ENCODE assay signal across 18 cellular contexts in the genomic region with DNA sequence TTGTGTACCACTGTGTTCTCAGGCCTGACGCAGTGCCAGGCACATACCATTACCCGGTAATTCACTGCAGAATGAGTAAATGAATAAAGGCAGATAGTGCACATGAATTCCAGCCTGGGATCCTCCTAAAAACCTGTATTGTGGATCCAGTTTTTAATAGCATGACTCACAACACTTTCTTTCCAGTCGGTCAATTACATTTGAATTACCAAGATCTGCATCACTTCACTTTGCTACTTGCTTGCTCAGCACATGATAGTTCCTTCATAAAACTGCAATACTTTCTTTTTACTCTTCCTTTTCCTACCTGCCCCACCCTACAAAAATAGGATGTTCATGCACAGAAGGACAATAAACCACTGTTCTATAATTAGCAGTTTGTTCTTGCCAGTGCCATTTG.
A peak's percentile ranks its signal among the peaks of the same experiment; 100 is the strongest.
DNase-seq lines count a peak whose midpoint lies in the region; ATAC-seq and TF ChIP-seq lines count a peak whose summit lies in the region.
"Had no signal": no experiment of that assay in that cellular context is flagged by ENCODE, and none has a peak within 500 bp of the region (broad histone marks: within the 10 kb centered on the region; RNA-seq: fewer than 3 reads in every experiment).

No MANE protein-coding gene starts in this region.

- H3K14ac ChIP-seq in H9 (ENCODE audit: insufficient read depth, low read length), result no peak overlapping the region

- no peaks in the 10 kb centered on the region for H3K79me2 ChIP-seq in H9 (ENCODE audit: insufficient read depth, low read length)

- no peak overlapping the region for H2BK120ac ChIP-seq in H9 (ENCODE audit: low read depth, low read length, poor library complexity, severe bottlenecking)

- H3K9me3 Mint-ChIP-seq in H9, result no peaks in the 10 kb centered on the region
- peaks cover 4% of the 10 kb centered on the region for H3K9me3 Mint-ChIP-seq in activated T-cell treated with anti-CD3 and anti-CD28 coated beads, Interleukin-2, amount 50 U/mL, for 24 hours

- TF ChIP-seq CTCF in H9 (conservative IDR thresholded peaks at IDR 0.05), result no peak
- TF ChIP-seq CTCF in mucosa of descending colon (IDR thresholded peaks at IDR 0.05), result no peak
- no peak for TF ChIP-seq CTCF in GM20000 (IDR thresholded peaks at IDR 0.05; ENCODE audit: extremely low read depth, missing control alignments)

- H3K27me3 Mint-ChIP-seq in H9 (ENCODE audit: low read depth), result no peaks in the 10 kb centered on the region
- no peaks in the 10 kb centered on the region for H3K27me3 Mint-ChIP-seq in activated T-cell treated with anti-CD3 and anti-CD28 coated beads, Interleukin-2, amount 50 U/mL, for 24 hours
- H3K27me3 Mint-ChIP-seq: activated naive CD8-positive, alpha-beta T cell had no signal

- H3K9me3 ChIP-seq in BLaER1 (peaks cover 17% of the 10 kb centered on the region), H9 (ENCODE audit: control insufficient read depth, low read depth, low read length) (no peaks in the 10 kb centered on the region), esophagus (ENCODE audit: control insufficient read depth in 2 of 2, insufficient read depth in 1 of 2, low read depth in 1 of 2, low read length in 1 of 2) (no peaks in the 10 kb centered on the region), mucosa of descending colon (no peaks in the 10 kb centered on the region)
- H3K9me3 ChIP-seq: tibial nerve had no signal

- no peak overlapping the region; a peak in 1 of 5 replicates for H3K4me3 Mint-ChIP-seq in H9
- no peak overlapping the region for H3K4me3 Mint-ChIP-seq in activated T-cell treated with anti-CD3 and anti-CD28 coated beads, Interleukin-2, amount 50 U/mL, for 24 hours
- H3K4me3 Mint-ChIP-seq: activated naive CD8-positive, alpha-beta T cell had no signal

- H2AFZ ChIP-seq in H9 (ENCODE audit: low read length), result no peak overlapping the region
- H2AFZ ChIP-seq: PC-9 had no signal

- H3T11ph ChIP-seq in H9 (ENCODE audit: low read length), result no peak overlapping the region

- H3K27ac Mint-ChIP-seq in H9, result peak overlapping the region; percentile 2 to 88 (median 6); a peak in 3 of 7 replicates
- H3K27ac Mint-ChIP-seq in activated T-cell treated with anti-CD3 and anti-CD28 coated beads, Interleukin-2, amount 50 U/mL, for 24 hours, result no peak overlapping the region
- H3K27ac Mint-ChIP-seq: activated naive CD8-positive, alpha-beta T cell had no signal

- H4K8ac ChIP-seq in H9 (replicated peaks; ENCODE audit: insufficient read length, low read depth, low read length), result no peak overlapping the region

- peaks cover 3% of the 10 kb centered on the region for H3K79me1 ChIP-seq in H9 (ENCODE audit: insufficient read depth, low read depth, low read length, poor library complexity, severe bottlenecking)

- no peak for DNase-seq in H9
- no peak for DNase-seq in mucosa of descending colon
- DNase-seq in activated T-cell treated with anti-CD3 and anti-CD28 coated beads, Interleukin-2, amount 50 U/mL, for 24 hours, result no peak
- no peak for DNase-seq in GM20000 (ENCODE audit: low spot score)
- DNase-seq in NCI-H82 treated with DMSO at 0.1 percent for 48 hours (lab: John Stamatoyannopoulos, UW; ENCODE audit: unreplicated experiment), result no peak
- DNase-seq: NCI-H526; PC-9; stimulated activated CD4-positive, alpha-beta T cell treated with anti-CD3 and anti-CD28 coated beads, Interleukin-1b, Interleukin-23, amount 100 ng/mL, for 48 hours; stimulated activated naive CD4-positive, alpha-beta T cell treated with Interleukin-2 at 50 U/mL for 16 hours; T-helper 9 cell had no signal

- H3K36me3 Mint-ChIP-seq in H9 (ENCODE audit: insufficient read depth in 1 of 3, low read depth in 3 of 3), result peaks cover 2 to 6% (median 6%) of the 10 kb centered on the region in 3 experiments; a peak in 3 of 7 replicates
- no peaks in the 10 kb centered on the region for H3K36me3 Mint-ChIP-seq in activated T-cell treated with anti-CD3 and anti-CD28 coated beads, Interleukin-2, amount 50 U/mL, for 24 hours (ENCODE audit: low read depth)
- H3K36me3 Mint-ChIP-seq: activated naive CD8-positive, alpha-beta T cell had no signal

- ATAC-seq in mucosa of descending colon, result peak; percentile 62
- ATAC-seq in GM18868 (IDR thresholded peaks at IDR 0.05; ENCODE audit: unreplicated experiment), result no peak
- ATAC-seq: activated CD4-positive, CD25-positive, alpha-beta regulatory T cell treated with anti-CD3 and anti-CD28 coated beads, Interleukin-2, amount 50 U/mL, for 24 hours had no signal

- H3K9ac ChIP-seq in BLaER1 (no peak overlapping the region), H9 (ENCODE audit: extremely low read depth, insufficient read length, low read length) (no peak overlapping the region)

- H2BK15ac ChIP-seq in H9 (ENCODE audit: low read depth, low read length), result no peak overlapping the region

- H4K5ac ChIP-seq in H9 (ENCODE audit: insufficient read length, low read depth, low read length), result no peak overlapping the region

- no CpG with 5 or more reads among the region's 3 CpGs for WGBS in H9 (ENCODE audit: extremely low coverage, insufficient read length, low lambda C conversion rate)
- WGBS in esophagus, 2 donors, result 32 to 46% methylated on average over 3 of the region's 3 CpGs

- no peak overlapping the region for H2BK5ac ChIP-seq in H9 (ENCODE audit: insufficient read length, low read length)

- H3K36me3 ChIP-seq in BLaER1, result 0 out of 2 replicates have a peak, but pooled peaks cover 4% of the 10 kb centered on the region
- no peaks in the 10 kb centered on the region for H3K36me3 ChIP-seq in esophagus (ENCODE audit: control insufficient read depth in 2 of 2, insufficient read depth in 2 of 2, low read length in 1 of 2)
- H3K36me3 ChIP-seq in mucosa of descending colon (ENCODE audit: low read depth), result no peaks in the 10 kb centered on the region
- H3K36me3 ChIP-seq: tibial nerve had no signal

- H4K20me1 ChIP-seq in BLaER1, result no peaks in the 10 kb centered on the region
- H4K20me1 ChIP-seq in H9 (ENCODE audit: control insufficient read depth, insufficient read depth, insufficient read length), result no peaks in the 10 kb centered on the region

- H3K4ac ChIP-seq in H9 (ENCODE audit: low read depth, low read length), result no peak overlapping the region

- no peak overlapping the region for H3K18ac ChIP-seq in H9 (ENCODE audit: insufficient read length, low read depth, low read length)

- no peak overlapping the region for H2AK5ac ChIP-seq in H9 (ENCODE audit: insufficient read length, low read length)

- peaks cover 62 to 70% of the 10 kb centered on the region in 2 experiments for H3K4me1 Mint-ChIP-seq in H9
- H3K4me1 Mint-ChIP-seq in activated T-cell treated with anti-CD3 and anti-CD28 coated beads, Interleukin-2, amount 50 U/mL, for 24 hours (ENCODE audit: low read depth), result no peaks in the 10 kb centered on the region

- H3K23me2 ChIP-seq in H9 (ENCODE audit: insufficient read length, low read depth, low read length, poor library complexity, severe bottlenecking), result no peaks in the 10 kb centered on the region

- peak overlapping the region; percentile 65 for H3K4me2 ChIP-seq in BLaER1
- H3K4me2 ChIP-seq in H9 (ENCODE audit: insufficient read depth, insufficient read length, low read length), result peak overlapping the region; percentile 2
- H3K4me2 ChIP-seq: PC-9 had no signal

- H3K27me3 ChIP-seq in BLaER1 (no peaks in the 10 kb centered on the region), H9 (ENCODE audit: insufficient read depth, low read length) (no peaks in the 10 kb centered on the region), esophagus (ENCODE audit: control insufficient read depth in 1 of 2, insufficient read depth in 2 of 2, low read length in 2 of 2) (no peaks in the 10 kb centered on the region)
- H3K27me3 ChIP-seq: tibial nerve had no signal

- no peak overlapping the region for H4K91ac ChIP-seq in H9 (ENCODE audit: insufficient read length, low read depth, low read length)

- peaks cover 49% of the 10 kb centered on the region for H3K4me1 ChIP-seq in BLaER1
- peaks cover 16% of the 10 kb centered on the region; the same call in 1 of the 2 replicates for H3K4me1 ChIP-seq in H9 (ENCODE audit: insufficient read depth, low read length)
- H3K4me1 ChIP-seq in esophagus (ENCODE audit: control insufficient read depth in 2 of 2, insufficient read depth in 2 of 2, low read length in 1 of 2), result peaks cover 2 to 6% of the 10 kb centered on the region in 2 donors
- peaks cover 15% of the 10 kb centered on the region for H3K4me1 ChIP-seq in mucosa of descending colon (ENCODE audit: low read depth)

- no peak overlapping the region for H3K56ac ChIP-seq in H9 (ENCODE audit: insufficient read length, low read depth, low read length)

- H3K23ac ChIP-seq in H9 (ENCODE audit: insufficient read length, low read depth, low read length), result no peak overlapping the region

- H3K4me3 ChIP-seq in BLaER1, result no peak overlapping the region
- no peak overlapping the region for H3K4me3 ChIP-seq in esophagus (ENCODE audit: low read depth in 1 of 2, low read length in 2 of 2)
- H3K4me3 ChIP-seq in mucosa of descending colon, result no peak overlapping the region
- H3K4me3 ChIP-seq: coronary artery, PC-9, SK-N-MC, tibial nerve had no signal

- no peak overlapping the region for H2BK20ac ChIP-seq in H9 (ENCODE audit: low read depth, low read length, poor library complexity, severe bottlenecking)

- H3K27ac ChIP-seq in BLaER1 (peak overlapping the region; percentile 31; the same call in 1 of the 2 replicates), H9 (ENCODE audit: insufficient read length, low read depth, low read length) (no peak overlapping the region), esophagus (ENCODE audit: low read depth in 2 of 2, low read length in 1 of 2) (peak overlapping the region; percentile 79 to 81)
- H3K27ac ChIP-seq: coronary artery, PC-9, SK-N-MC had no signal

- H2BK12ac ChIP-seq in H9 (ENCODE audit: insufficient read length, low read depth, low read length), result no peak overlapping the region

- intact Hi-C loops in mucosa of descending colon (cut with DNase I, micrococcal nuclease), result no loop called here
